In genomic region chr1:886760-887159, GRCh38 we compare ENCODE assay signal across 24 cellular contexts. TPM values are rescaled to one million over a fixed set of nuclear protein-coding genes. Genes with fewer than 3 reads are reported as not detected.
"Had no signal": no experiment of that assay in that cellular context is flagged by ENCODE, and none has a peak within 500 bp of the region (broad histone marks: within the 10 kb centered on the region; RNA-seq: fewer than 3 reads in every experiment).

No MANE protein-coding gene starts in this region.

- H3K4me3 ChIP-seq: colonic mucosa, coronary artery, dorsolateral prefrontal cortex, esophagus squamous epithelium, gastrocnemius medialis, gastroesophageal sphincter, heart left ventricle, heart right ventricle had no signal

- H3K27ac ChIP-seq: colonic mucosa, coronary artery, dorsolateral prefrontal cortex, epithelial cell of prostate, esophagus squamous epithelium, foreskin keratinocyte, gastrocnemius medialis, gastroesophageal sphincter, heart left ventricle, heart right ventricle had no signal

- H3K27ac Mint-ChIP-seq: dendritic cell treated with granulocyte-macrophage colony-stimulating factor and Interleukin-4, amounts not matched to agents 40 ng/mL and 50 ng/mL, for 4 days; effector memory CD8-positive, alpha-beta T cell; endodermal cell had no signal

- DNase-seq: colonic mucosa; cortex of kidney; dermis blood vessel endothelial cell; dorsolateral prefrontal cortex; effector CD4-positive, alpha-beta T cell; effector CD8-positive, alpha-beta T cell; effector memory CD4-positive, alpha-beta T cell; effector memory CD8-positive, alpha-beta T cell; endodermal cell; erythroblast; esophagus squamous epithelium; foreskin fibroblast; foreskin keratinocyte; foreskin melanocyte; gastrocnemius medialis; head of caudate nucleus; heart left ventricle; heart right ventricle had no signal

- H3K4me1 ChIP-seq: colonic mucosa, esophagus squamous epithelium, foreskin keratinocyte, gastrocnemius medialis, gastroesophageal sphincter, heart left ventricle, heart right ventricle had no signal

- H3K4me3 Mint-ChIP-seq: dendritic cell treated with granulocyte-macrophage colony-stimulating factor and Interleukin-4, amounts not matched to agents 40 ng/mL and 50 ng/mL, for 4 days; effector memory CD8-positive, alpha-beta T cell; endodermal cell had no signal

- H3K27me3 ChIP-seq: colonic mucosa had no signal

- H3K9me3 Mint-ChIP-seq: dendritic cell treated with granulocyte-macrophage colony-stimulating factor and Interleukin-4, amounts not matched to agents 40 ng/mL and 50 ng/mL, for 4 days; effector memory CD8-positive, alpha-beta T cell had no signal

- H3K9me3 ChIP-seq: colonic mucosa, esophagus squamous epithelium, gastrocnemius medialis, gastroesophageal sphincter, heart left ventricle, heart right ventricle had no signal

- H3K36me3 ChIP-seq: colonic mucosa, esophagus squamous epithelium, gastrocnemius medialis, gastroesophageal sphincter, heart left ventricle, heart right ventricle had no signal

- ATAC-seq: effector memory CD8-positive, alpha-beta T cell; esophagus mucosa; foreskin keratinocyte; gastrocnemius medialis; gastroesophageal sphincter; heart left ventricle; heart right ventricle had no signal

- H3K4me1 Mint-ChIP-seq: endodermal cell had no signal

RNA-seq across cellular contexts. Expression of gene SAMD11, which starts 37.0 kb away (rescaled TPM):
- total RNA-seq: endothelial cell of umbilical vein, foreskin keratinocyte had no signal
- polyA plus RNA-seq: endothelial cell of umbilical vein had no signal
